In the genomic region with DNA sequence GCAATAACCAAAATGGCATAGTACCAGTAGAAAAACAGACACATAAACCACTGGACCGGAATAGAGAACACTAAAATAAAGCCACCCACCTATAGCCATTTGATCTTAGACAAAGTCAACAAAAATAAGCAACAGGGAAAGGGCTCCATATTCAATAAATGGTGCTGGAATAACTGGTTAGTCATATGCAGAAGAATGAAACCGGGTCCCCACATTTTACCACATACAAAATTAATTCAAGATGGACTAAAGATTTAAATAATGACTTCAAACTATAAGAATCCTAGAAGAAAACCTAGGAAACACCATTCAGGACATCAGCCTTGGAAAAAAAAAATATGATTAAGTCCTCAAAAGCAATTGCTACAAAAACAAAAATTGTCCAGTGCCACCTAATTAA, we compare ENCODE assay signal across 31 cellular contexts. TPM values are rescaled to one million over a fixed set of nuclear protein-coding genes. Genes with fewer than 3 reads are reported as not detected.
DNase-seq lines count a peak whose midpoint lies in the region; ATAC-seq and TF ChIP-seq lines count a peak whose summit lies in the region.
"Had no signal": no experiment of that assay in that cellular context is flagged by ENCODE, and none has a peak within 500 bp of the region (broad histone marks: within the 10 kb centered on the region; RNA-seq: fewer than 3 reads in every experiment).

No MANE protein-coding gene starts in this region.

- CTCF ChIA-PET in BJ (lab: Yijun Ruan, JAX): no interaction called here
- CTCF ChIA-PET in CD4-positive, alpha-beta memory T cell (lab: Charles Lee; ENCODE audit: partially characterized antibody): no interaction called here

- POLR2A ChIA-PET in BJ (lab: Charles Lee): no interaction called here
- POLR2A ChIA-PET in CD4-positive, alpha-beta memory T cell (lab: Charles Lee; ENCODE audit: partially characterized antibody): no interaction called here

- H3K4me1 ChIP-seq in CD4-positive, alpha-beta memory T cell (ENCODE audit: insufficient read depth, low read length): no peaks in the 10 kb centered on the region

- no peaks in the 10 kb centered on the region for H3K9me3 Mint-ChIP-seq in HFFc6
- peaks cover 0 to 6% (median 2%) of the 10 kb centered on the region in 8 donors for H3K9me3 Mint-ChIP-seq in CD4-positive, alpha-beta memory T cell

- no peaks in the 10 kb centered on the region for H3K27me3 ChIP-seq in BJ (ENCODE audit: control insufficient read depth, insufficient read depth, low read length)
- no peaks in the 10 kb centered on the region for H3K27me3 ChIP-seq in CD4-positive, alpha-beta memory T cell (ENCODE audit: insufficient read depth, low read length)

- intact Hi-C loops in CD4-positive, alpha-beta memory T cell (cut with micrococcal nuclease): no loop called here

- ATAC-seq in T-helper 17 cell: no peak
- ATAC-seq in stimulated activated naive CD8-positive, alpha-beta T cell treated with anti-CD3 and anti-CD28 coated beads, Interleukin-15, Interleukin-2, amounts not matched to agents 100 U/mL and 50 U/mL, for 24 hours: no peak
- ATAC-seq: CD8-positive, alpha-beta T cell; GM12878; HepG2; K562; Panc1 had no signal

- H3K27ac ChIP-seq in CD4-positive, alpha-beta memory T cell (ENCODE audit: low read depth, low read length): no peak overlapping the region
- H3K27ac ChIP-seq: RWPE1 had no signal

- H3K36me3 Mint-ChIP-seq in HFFc6 (ENCODE audit: low read depth) (no peaks in the 10 kb centered on the region), T-helper 17 cell (ENCODE audit: low read depth) (no peaks in the 10 kb centered on the region)
- H3K36me3 Mint-ChIP-seq in CD4-positive, alpha-beta memory T cell: no peaks in the 10 kb centered on the region
- H3K36me3 Mint-ChIP-seq: CD8-positive, alpha-beta T cell had no signal

- H3K4me3 ChIP-seq in BJ (ENCODE audit: low read depth, low read length): no peak overlapping the region
- no peak overlapping the region for H3K4me3 ChIP-seq in foreskin fibroblast (ENCODE audit: low read depth in 1 of 2, low read length in 2 of 2)
- H3K4me3 ChIP-seq in CD4-positive, alpha-beta memory T cell (ENCODE audit: low read length in 2 of 2): no peak overlapping the region
- H3K4me3 ChIP-seq: GM12878, K562 had no signal

- H3K4me1 Mint-ChIP-seq in HFFc6 (ENCODE audit: low read depth) (peaks cover 65% of the 10 kb centered on the region), T-helper 17 cell (no peaks in the 10 kb centered on the region)
- no peaks in the 10 kb centered on the region for H3K4me1 Mint-ChIP-seq in CD4-positive, alpha-beta memory T cell

- no peaks in the 10 kb centered on the region; the same call in 1 of the 2 replicates for H3K27me3 Mint-ChIP-seq in HFFc6 (ENCODE audit: insufficient read depth)
- no peaks in the 10 kb centered on the region for H3K27me3 Mint-ChIP-seq in T-helper 17 cell
- H3K27me3 Mint-ChIP-seq in CD4-positive, alpha-beta memory T cell: no peaks in the 10 kb centered on the region

- peak overlapping the region; percentile 57 for H3K4me3 Mint-ChIP-seq in HFFc6
- H3K4me3 Mint-ChIP-seq in T-helper 17 cell: no peak overlapping the region
- H3K4me3 Mint-ChIP-seq in CD4-positive, alpha-beta memory T cell: no peak overlapping the region
- H3K4me3 Mint-ChIP-seq: CD8-positive, alpha-beta T cell had no signal

- TF ChIP-seq CTCF in BJ (IDR thresholded peaks at IDR 0.05; ENCODE audit: insufficient read depth, low read depth, low read length) (no peak), HFFc6 (IDR thresholded peaks at IDR 0.05) (no peak), foreskin fibroblast (IDR thresholded peaks at IDR 0.05; ENCODE audit: low read depth, low read length) (no peak)

- peak; percentile 63 for DNase-seq in BJ (ENCODE audit: low read depth)
- DNase-seq in HFFc6: peak; percentile 38
- peak; percentile 26 for DNase-seq in astrocyte of the hippocampus (ENCODE audit: low read depth, low spot score)
- DNase-seq in foreskin fibroblast: peak; percentile 64 to 66
- no peak for DNase-seq in T-helper 17 cell
- DNase-seq in CD4-positive, alpha-beta memory T cell: no peak
- DNase-seq in stimulated activated naive CD8-positive, alpha-beta T cell treated with anti-CD3 and anti-CD28 coated beads, Interleukin-15, Interleukin-2, amounts not matched to agents 100 U/mL and 50 U/mL, for 24 hours: no peak
- DNase-seq: AML-193; C1 segment of cervical spinal cord; Caco-2; CD8-positive, alpha-beta T cell; DMS 273 treated with DMSO at 0.1 percent for 48 hours; DND-41; HCEC 1CT; Kasumi-1; NCI-H1092 treated with DMSO at 0.1 percent for 48 hours; NCI-H1436 treated with DMSO at 0.1 percent for 48 hours; NCI-H1930; NCI-H2107; NCI-H446; NCI-H82; SHP77; T-helper 1 cell had no signal

- no peaks in the 10 kb centered on the region for H3K36me3 ChIP-seq in BJ (ENCODE audit: control insufficient read depth, insufficient read depth, low read length)
- no peaks in the 10 kb centered on the region for H3K36me3 ChIP-seq in CD4-positive, alpha-beta memory T cell (ENCODE audit: insufficient read depth, low read length)

- no peaks in the 10 kb centered on the region for H3K9me3 ChIP-seq in T-helper 17 cell (ENCODE audit: control insufficient read depth, low read length, poor library complexity, severe bottlenecking)
- no peaks in the 10 kb centered on the region for H3K9me3 ChIP-seq in CD4-positive, alpha-beta memory T cell (ENCODE audit: control insufficient read depth in 1 of 2, low read length in 2 of 2)

- H3K27ac Mint-ChIP-seq in HFFc6 (peak overlapping the region; percentile 44), T-helper 17 cell (no peak overlapping the region)
- no peak overlapping the region for H3K27ac Mint-ChIP-seq in CD4-positive, alpha-beta memory T cell
- H3K27ac Mint-ChIP-seq: CD8-positive, alpha-beta T cell had no signal

RNA-seq across cellular contexts. Expression of a gene that starts 30.1 kb away (rescaled TPM):
- 3.7 and 7.0 TPM in 2 replicates for polyA plus RNA-seq in BJ (2011; rRNA removed)
- polyA minus RNA-seq in BJ (2011; rRNA and poly(A)+ RNA removed): 3.3 and 6.7 TPM in 2 replicates
- 1 to 10 TPM; 2.2 to 5.0 (median 3.2) TPM for total RNA-seq in HFFc6 (2021; fragmentation: NEBNext Ultra II Directional; extraction: Animal tissue kit (Norgen Biotek cat#: 25700))
- not detected for total RNA-seq in T-helper 17 cell
- not detected for total RNA-seq in CD4-positive, alpha-beta memory T cell
- polyA plus RNA-seq in CD4-positive, alpha-beta memory T cell: not detected
- total RNA-seq: A172; Caco-2; CD8-positive, alpha-beta T cell; G401; GM12878; HepG2; K562; M059J had no signal
- polyA plus RNA-seq: GM12878, HepG2, K562 had no signal

Comparison
In these comparisons a context has a peak if more than half of its experiments do, and no peak if none do; other contexts are left out.
1. DNase-seq: peak in BJ (single experiment), HFFc6 (single experiment), astrocyte of the hippocampus (single experiment) and foreskin fibroblast (2 of 2); none in T-helper 17 cell (0 of 3), CD4-positive, alpha-beta memory T cell (0 of 5) and stimulated activated naive CD8-positive, alpha-beta T cell treated with anti-CD3 and anti-CD28 coated beads, Interleukin-15, Interleukin-2, amounts not matched to agents 100 U/mL and 50 U/mL, for 24 hours (single experiment).